16 cellular contexts compared by ENCODE assay signal in genomic region chr3:192888121-192888520, GRCh38. TPM values are rescaled to one million over a fixed set of nuclear protein-coding genes. Genes with fewer than 3 reads are reported as not detected.
DNase-seq lines count a peak whose midpoint lies in the region; ATAC-seq, FAIRE-seq and TF ChIP-seq lines count a peak whose summit lies in the region.
"Had no signal": no experiment of that assay in that cellular context is flagged by ENCODE, and none has a peak within 500 bp of the region (broad histone marks: within the 10 kb centered on the region; RNA-seq: fewer than 3 reads in every experiment).

No MANE protein-coding gene starts in this region.

- H3K27me3 Mint-ChIP-seq in activated naive CD4-positive, alpha-beta T cell treated with anti-CD3 and anti-CD28 coated beads, Interleukin-2, amount 10 ng/mL, durations not matched to agents 7 days and 5 days, result no peaks in the 10 kb centered on the region
- H3K27me3 Mint-ChIP-seq in activated CD4-positive, alpha-beta memory T cell treated with anti-CD3 and anti-CD28 coated beads, Interleukin-2, amount 10 ng/mL, durations not matched to agents 7 days and 5 days, result no peaks in the 10 kb centered on the region
- H3K27me3 Mint-ChIP-seq in CD4-positive, alpha-beta T cell, result peaks cover 4% of the 10 kb centered on the region

- POLR2A ChIA-PET in activated CD4-positive, alpha-beta memory T cell treated with anti-CD3 and anti-CD28 coated beads, Interleukin-2, amount 10 ng/mL, durations not matched to agents 7 days and 5 days (lab: Charles Lee), result interaction anchor here (0.9 to 15.3 kb wide), 6 partner anchors 11 to 70 kb away, joined by 3 to 299 read pairs (median 5); partner anchors contain the start of gene MB21D2
- POLR2A ChIA-PET in CD4-positive, alpha-beta T cell (lab: Charles Lee), result interaction anchor here (1.5 kb wide), 1 partner anchor 30 kb away, joined by 4 read pairs; the partner anchor contains the start of gene MB21D2

- peak overlapping the region; percentile 81 for H3K4me2 ChIP-seq in smooth muscle cell

- peak overlapping the region; percentile 83 for H3K27ac ChIP-seq in kidney (ENCODE audit: low read depth in 2 of 2, low read length in 2 of 2)
- H3K27ac ChIP-seq in smooth muscle cell (ENCODE audit: low read depth), result peak overlapping the region; percentile 97
- H3K27ac ChIP-seq in CD4-positive, alpha-beta T cell (ENCODE audit: low read depth, low read length), result no peak overlapping the region
- H3K27ac ChIP-seq: left lung had no signal

- no peak for DNase-seq in activated naive CD4-positive, alpha-beta T cell treated with anti-CD3 and anti-CD28 coated beads, Interleukin-2, amount 10 ng/mL, durations not matched to agents 7 days and 5 days
- DNase-seq in activated naive CD4-positive, alpha-beta T cell treated with Interleukin-2 at 50 U/mL for 16 hours, result no peak
- no peak for DNase-seq in activated CD4-positive, alpha-beta memory T cell treated with anti-CD3 and anti-CD28 coated beads, Interleukin-2, amount 10 ng/mL, durations not matched to agents 7 days and 5 days
- DNase-seq in kidney (no peak), smooth muscle cell (lab: John Stamatoyannopoulos, UW; ENCODE audit: unreplicated experiment) (no peak), pons (ENCODE audit: low spot score) (no peak), medulla oblongata (ENCODE audit: extremely low spot score) (no peak)
- no peak for DNase-seq in CD4-positive, alpha-beta T cell
- DNase-seq: activated CD4-positive, alpha-beta T cell treated with anti-CD3 and anti-CD28 coated beads for 48 hours; CD8-positive, alpha-beta T cell; heart right ventricle; left lung; right cardiac atrium; stimulated activated CD4-positive, alpha-beta T cell treated with anti-CD3 and anti-CD28 coated beads, Interleukin-4, amount 100 ng/mL, for 1 hour had no signal

- no peak for FAIRE-seq in kidney (lab: Jason Lieb, UNC)

- H3K9me3 Mint-ChIP-seq in activated naive CD4-positive, alpha-beta T cell treated with anti-CD3 and anti-CD28 coated beads, Interleukin-2, amount 10 ng/mL, durations not matched to agents 7 days and 5 days, result no peaks in the 10 kb centered on the region
- H3K9me3 Mint-ChIP-seq in activated CD4-positive, alpha-beta memory T cell treated with anti-CD3 and anti-CD28 coated beads, Interleukin-2, amount 10 ng/mL, durations not matched to agents 7 days and 5 days, result peaks cover 2% of the 10 kb centered on the region
- H3K9me3 Mint-ChIP-seq in CD4-positive, alpha-beta T cell, result no peaks in the 10 kb centered on the region
- H3K9me3 Mint-ChIP-seq: CD8-positive, alpha-beta T cell; natural killer cell treated with Interleukin-12 subunit alpha and Interleukin-12 subunit beta and Interleukin-15 and Interleukin-18, amount 100 ng/mL, for 72 hours; T-helper 2 cell treated with Interferon-gamma antibody and Interleukin-4, amounts not matched to agents 5 μg/mL and 100 μg/mL, for 36 hours had no signal

- no peaks in the 10 kb centered on the region for H4K20me1 ChIP-seq in smooth muscle cell (ENCODE audit: low read depth)

- no peak overlapping the region for H3K4me3 Mint-ChIP-seq in activated naive CD4-positive, alpha-beta T cell treated with anti-CD3 and anti-CD28 coated beads, Interleukin-2, amount 10 ng/mL, durations not matched to agents 7 days and 5 days
- peak overlapping the region; percentile 28 for H3K4me3 Mint-ChIP-seq in activated CD4-positive, alpha-beta memory T cell treated with anti-CD3 and anti-CD28 coated beads, Interleukin-2, amount 10 ng/mL, durations not matched to agents 7 days and 5 days
- H3K4me3 Mint-ChIP-seq in CD4-positive, alpha-beta T cell, result no peak overlapping the region
- H3K4me3 Mint-ChIP-seq: CD8-positive, alpha-beta T cell; natural killer cell treated with Interleukin-12 subunit alpha and Interleukin-12 subunit beta and Interleukin-15 and Interleukin-18, amount 100 ng/mL, for 72 hours had no signal

- H3K4me3 ChIP-seq in kidney (ENCODE audit: low read length in 2 of 2) (peak overlapping the region in 1 of 2 donors; percentile 38), smooth muscle cell (no peak overlapping the region)
- H3K4me3 ChIP-seq: heart right ventricle, left lung had no signal

- peaks cover 52% of the 10 kb centered on the region for H3K79me2 ChIP-seq in smooth muscle cell (ENCODE audit: low read depth)

- H3K4me1 Mint-ChIP-seq in activated naive CD4-positive, alpha-beta T cell treated with anti-CD3 and anti-CD28 coated beads, Interleukin-2, amount 10 ng/mL, durations not matched to agents 7 days and 5 days, result peaks cover 77% of the 10 kb centered on the region
- peaks cover 82% of the 10 kb centered on the region for H3K4me1 Mint-ChIP-seq in activated CD4-positive, alpha-beta memory T cell treated with anti-CD3 and anti-CD28 coated beads, Interleukin-2, amount 10 ng/mL, durations not matched to agents 7 days and 5 days
- peaks cover 3% of the 10 kb centered on the region for H3K4me1 Mint-ChIP-seq in CD4-positive, alpha-beta T cell (ENCODE audit: low read depth)

- peaks cover 5% of the 10 kb centered on the region for H3F3A ChIP-seq in smooth muscle cell (ENCODE audit: low read depth)

- H3K27ac Mint-ChIP-seq in activated naive CD4-positive, alpha-beta T cell treated with anti-CD3 and anti-CD28 coated beads, Interleukin-2, amount 10 ng/mL, durations not matched to agents 7 days and 5 days, result peak overlapping the region; percentile 83
- peak overlapping the region; percentile 80 for H3K27ac Mint-ChIP-seq in activated CD4-positive, alpha-beta memory T cell treated with anti-CD3 and anti-CD28 coated beads, Interleukin-2, amount 10 ng/mL, durations not matched to agents 7 days and 5 days
- no peak overlapping the region for H3K27ac Mint-ChIP-seq in CD4-positive, alpha-beta T cell
- H3K27ac Mint-ChIP-seq: CD8-positive, alpha-beta T cell; natural killer cell treated with Interleukin-12 subunit alpha and Interleukin-12 subunit beta and Interleukin-15 and Interleukin-18, amount 100 ng/mL, for 72 hours; T-helper 2 cell treated with Interferon-gamma antibody and Interleukin-4, amounts not matched to agents 5 μg/mL and 100 μg/mL, for 36 hours had no signal

- TF ChIP-seq CTCF in kidney (IDR thresholded peaks at IDR 0.05; ENCODE audit: borderline replicate concordance, extremely low read depth, insufficient read depth) (no peak), smooth muscle cell (IDR thresholded peaks at IDR 0.05; ENCODE audit: borderline replicate concordance, insufficient read depth, poor library complexity, severe bottlenecking) (no peak)
- TF ChIP-seq CTCF in CD4-positive, alpha-beta T cell (IDR thresholded peaks at IDR 0.05), result no peak

- no peaks in the 10 kb centered on the region for H3K9me3 ChIP-seq in kidney (ENCODE audit: control insufficient read depth in 1 of 2, low read length in 2 of 2)
- H3K9me3 ChIP-seq in smooth muscle cell (replicated peaks; ENCODE audit: low read depth), result no peaks in the 10 kb centered on the region
- no peaks in the 10 kb centered on the region for H3K9me3 ChIP-seq in CD4-positive, alpha-beta T cell (ENCODE audit: control insufficient read depth, low read length)
- H3K9me3 ChIP-seq: heart right ventricle, left lung had no signal

- H3K36me3 ChIP-seq in kidney (ENCODE audit: control insufficient read depth in 1 of 2, insufficient read depth in 2 of 2, low read length in 2 of 2), result no peaks in the 10 kb centered on the region
- no peaks in the 10 kb centered on the region for H3K36me3 ChIP-seq in smooth muscle cell (ENCODE audit: low read depth)
- H3K36me3 ChIP-seq: heart right ventricle, left lung had no signal

- H3K36me3 Mint-ChIP-seq in activated naive CD4-positive, alpha-beta T cell treated with anti-CD3 and anti-CD28 coated beads, Interleukin-2, amount 10 ng/mL, durations not matched to agents 7 days and 5 days, result peaks cover 16% of the 10 kb centered on the region
- H3K36me3 Mint-ChIP-seq in activated CD4-positive, alpha-beta memory T cell treated with anti-CD3 and anti-CD28 coated beads, Interleukin-2, amount 10 ng/mL, durations not matched to agents 7 days and 5 days (ENCODE audit: low read depth), result peaks cover 39% of the 10 kb centered on the region
- no peaks in the 10 kb centered on the region for H3K36me3 Mint-ChIP-seq in CD4-positive, alpha-beta T cell (ENCODE audit: low read depth)
- H3K36me3 Mint-ChIP-seq: CD8-positive, alpha-beta T cell; natural killer cell treated with Interleukin-12 subunit alpha and Interleukin-12 subunit beta and Interleukin-15 and Interleukin-18, amount 100 ng/mL, for 72 hours had no signal

- 77% methylated on average over 4 of the region's 4 CpGs for WGBS in smooth muscle cell (ENCODE audit: low lambda C conversion rate)

- H3K4me1 ChIP-seq in kidney (ENCODE audit: control insufficient read depth in 1 of 2, insufficient read depth in 1 of 2, low read depth in 1 of 2, low read length in 2 of 2) (peaks cover 8 to 30% of the 10 kb centered on the region in 2 donors), smooth muscle cell (ENCODE audit: low read depth) (peaks cover 28% of the 10 kb centered on the region)

- ATAC-seq in CD4-positive, alpha-beta T cell (ENCODE audit: poor library complexity), result no peak
- ATAC-seq: CD8-positive, alpha-beta T cell; heart right ventricle; left lung; natural killer cell treated with Interleukin-12 subunit alpha and Interleukin-12 subunit beta and Interleukin-15 and Interleukin-18, amount 100 ng/mL, for 72 hours had no signal

- CTCF ChIA-PET in activated naive CD4-positive, alpha-beta T cell treated with anti-CD3 and anti-CD28 coated beads, Interleukin-2, amount 10 ng/mL, durations not matched to agents 7 days and 5 days (lab: Charles Lee), result interaction anchor here (0.7 to 1.4 kb wide), 5 partner anchors 12 to 153 kb away, joined by 3 read pairs; no protein-coding TSS in a partner anchor
- CTCF ChIA-PET in activated CD4-positive, alpha-beta memory T cell treated with anti-CD3 and anti-CD28 coated beads, Interleukin-2, amount 10 ng/mL, durations not matched to agents 7 days and 5 days (lab: Charles Lee), result interaction anchor here (1.0 to 3.5 kb wide), 7 partner anchors 9 to 152 kb away, joined by 3 to 12 read pairs (median 4); partner anchors contain the start of gene MB21D2
- CTCF ChIA-PET in CD4-positive, alpha-beta T cell (lab: Charles Lee), result no interaction called here

- no peak overlapping the region for H2AFZ ChIP-seq in smooth muscle cell (ENCODE audit: low read depth)

- intact Hi-C loops in kidney (cut with DNase I), result no loop called here
- intact Hi-C loops in CD4-positive, alpha-beta T cell (cut with DNase I, micrococcal nuclease), result no loop called here

- H3K27me3 ChIP-seq in smooth muscle cell (ENCODE audit: low read depth), result no peaks in the 10 kb centered on the region
- no peaks in the 10 kb centered on the region for H3K27me3 ChIP-seq in CD4-positive, alpha-beta T cell (ENCODE audit: control insufficient read depth, insufficient read depth, low read length)
- H3K27me3 ChIP-seq: heart right ventricle had no signal

- H3K9ac ChIP-seq in kidney (ENCODE audit: low read length in 2 of 2) (peak overlapping the region in 1 of 2 donors; percentile 51), smooth muscle cell (ENCODE audit: low read depth) (peak overlapping the region; percentile 46)

RNA-seq across cellular contexts. Expression of gene MB21D2, which starts 29.5 kb away (rescaled TPM):
- 10 to 100 TPM; 19.8 to 21.0 TPM for total RNA-seq in activated CD4-positive, alpha-beta memory T cell treated with anti-CD3 and anti-CD28 coated beads, Interleukin-2, amount 10 ng/mL, durations not matched to agents 7 days and 5 days
- 3.9 TPM for total RNA-seq in kidney
- polyA plus RNA-seq in kidney (ENCODE audit: insufficient read depth, low read depth, low replicate concordance), result 3.2 TPM
- 16.9 and 17.1 TPM in 2 replicates for total RNA-seq in smooth muscle cell
- polyA plus RNA-seq in smooth muscle cell, result 5.2 and 7.1 TPM in 2 replicates
- under 1 TPM; 0.77 to 0.78 TPM for total RNA-seq in CD4-positive, alpha-beta T cell
